Comparison of ENCODE assay signal across 17 cellular contexts in genomic region chr13:44159633-44160279, GRCh38.
DNase-seq lines count a peak whose midpoint lies in the region; ATAC-seq, FAIRE-seq and TF ChIP-seq lines count a peak whose summit lies in the region.
"Had no signal": no experiment of that assay in that cellular context is flagged by ENCODE, and none has a peak within 500 bp of the region (broad histone marks: within the 10 kb centered on the region; RNA-seq: fewer than 3 reads in every experiment).

No MANE protein-coding gene starts in this region.

- 61 to 72% methylated on average over 5 of the region's 8 CpGs for whole genome bisulfite sequencing in gastroesophageal sphincter (ENCODE audit: low coverage in 1 of 2), 2 donors

- no peak for TF ChIP-seq EP300 in gastroesophageal sphincter (IDR thresholded peaks at IDR 0.05)

- H3K4me1 ChIP-seq in ascending aorta (peaks cover 9 to 59% of the 10 kb centered on the region in 2 donors), gastroesophageal sphincter (peaks cover 15 to 72% (median 30%) of the 10 kb centered on the region in 3 donors)

- no peaks in the 10 kb centered on the region for H3K27me3 ChIP-seq in ascending aorta
- no peaks in the 10 kb centered on the region for H3K27me3 ChIP-seq in gastroesophageal sphincter
- H3K27me3 ChIP-seq: BLaER1 treated with 17β-estradiol and CSF1 and Interleukin-3, amounts not matched to agents 10 nM and 100 nM had no signal

- no peak for ATAC-seq in gastroesophageal sphincter
- ATAC-seq in sciatic nerve = no peak
- no peak for ATAC-seq in HG03354 (IDR thresholded peaks at IDR 0.05; ENCODE audit: poor library complexity, severe bottlenecking, unreplicated experiment)
- ATAC-seq in GM21526 (IDR thresholded peaks at IDR 0.05; ENCODE audit: low FRiP score, unreplicated experiment) = no peak

- intact Hi-C loops in ascending aorta (cut with DNase I) = loop anchor here (1.0 to 10.0 kb wide), 3 partner anchors 17 to 1165 kb away; no protein-coding TSS in a partner anchor
- intact Hi-C loops in sciatic nerve (cut with DNase I) = no loop called here

- FAIRE-seq in HTR-8/SVneo (lab: Jason Lieb, UNC) = no peak
- FAIRE-seq: endometrium had no signal

- H3K36me3 ChIP-seq in ascending aorta (no peaks in the 10 kb centered on the region), gastroesophageal sphincter (no peaks in the 10 kb centered on the region)
- H3K36me3 ChIP-seq: BLaER1 treated with 17β-estradiol and CSF1 and Interleukin-3, amounts not matched to agents 10 nM and 100 nM had no signal

- peak; percentile 9 for DNase-seq in HTR-8/SVneo (ENCODE audit: insufficient read length, low spot score)
- no peak for DNase-seq in ascending aorta (ENCODE audit: low spot score in 2 of 2)
- peak; percentile 67 for DNase-seq in superior temporal gyrus (ENCODE audit: extremely low spot score)
- DNase-seq in medulla oblongata (ENCODE audit: extremely low spot score) = no peak
- no peak for DNase-seq in sciatic nerve (ENCODE audit: low spot score)
- DNase-seq: activated CD4-positive, alpha-beta T cell treated with anti-CD3 and anti-CD28 coated beads for 4 hours; amniotic stem cell; H9; NCI-H2227 treated with DMSO at 0.1 percent for 48 hours; OCI-M1; stimulated activated CD4-positive, alpha-beta T cell treated with anti-CD3 and anti-CD28 coated beads, Interleukin-1b, Interleukin-23, amount 100 ng/mL, for 48 hours had no signal

- no peak for TF ChIP-seq CTCF in ascending aorta (IDR thresholded peaks at IDR 0.05)
- no peak for TF ChIP-seq CTCF in gastroesophageal sphincter (IDR thresholded peaks at IDR 0.05)

- H3K4me3 ChIP-seq in ascending aorta (no peak overlapping the region), gastroesophageal sphincter (no peak overlapping the region)
- H3K4me3 ChIP-seq: BLaER1 treated with 17β-estradiol and CSF1 and Interleukin-3, amounts not matched to agents 10 nM and 100 nM had no signal

- no peak for TF ChIP-seq POLR2A in gastroesophageal sphincter (IDR thresholded peaks at IDR 0.05)

- H3K9me3 ChIP-seq in ascending aorta (no peaks in the 10 kb centered on the region), gastroesophageal sphincter (no peaks in the 10 kb centered on the region)

- peak overlapping the region; percentile 84 to 85 for H3K27ac ChIP-seq in ascending aorta
- peak overlapping the region; percentile 76 to 84 (median 82) for H3K27ac ChIP-seq in gastroesophageal sphincter
- H3K27ac ChIP-seq: BLaER1 treated with 17β-estradiol and CSF1 and Interleukin-3, amounts not matched to agents 10 nM and 100 nM; HL-60 had no signal

Comparison
In these comparisons a context has a peak if more than half of its experiments do, and no peak if none do; other contexts are left out.
1. DNase-seq: peak in HTR-8/SVneo (single experiment) and superior temporal gyrus (single experiment); none in ascending aorta (0 of 2), medulla oblongata (single experiment) and sciatic nerve (single experiment).